In genomic region chr6:142297996-142298753, GRCh38 we compare ENCODE assay signal across 14 cellular contexts. TPM values are rescaled to one million over a fixed set of nuclear protein-coding genes. Genes with fewer than 3 reads are reported as not detected.
DNase-seq lines count a peak whose midpoint lies in the region; ATAC-seq, FAIRE-seq and TF ChIP-seq lines count a peak whose summit lies in the region.
"Had no signal": no experiment of that assay in that cellular context is flagged by ENCODE, and none has a peak within 500 bp of the region (broad histone marks: within the 10 kb centered on the region; RNA-seq: fewer than 3 reads in every experiment).

No MANE protein-coding gene starts in this region.

- WGBS in HepG2 (ENCODE audit: low lambda C conversion rate): 8% methylated on average over 3 of the region's 3 CpGs
- WGBS in right lobe of liver (ENCODE audit: insufficient coverage, low coverage, low lambda C conversion rate, missing lambda C conversion rate): 45% methylated on average over 3 of the region's 3 CpGs

- peaks cover 68% of the 10 kb centered on the region for H3K4me1 ChIP-seq in HepG2 (ENCODE audit: insufficient read depth, low read length)
- peaks cover 0 to 5% (median 0%) of the 10 kb centered on the region in 4 donors for H3K4me1 ChIP-seq in right lobe of liver
- H3K4me1 ChIP-seq: Peyer's patch had no signal

- H4K20me1 ChIP-seq in HepG2 (ENCODE audit: insufficient read depth, low read length): no peaks in the 10 kb centered on the region

- BruUV-seq in HepG2 (replicated peaks; lab: Mats Ljungman, UMichigan): TSS peak; percentile 41

- H3K27me3 ChIP-seq in HepG2 (ENCODE audit: control insufficient read depth in 1 of 2, insufficient read depth in 2 of 2, low read length in 2 of 2) (no peaks in the 10 kb centered on the region; a peak in 1 of 5 replicates), right lobe of liver (no peaks in the 10 kb centered on the region)
- H3K27me3 ChIP-seq: Peyer's patch had no signal

- intact Hi-C loops in HepG2 (cut with micrococcal nuclease; ENCODE audit: unreplicated experiment): loop anchor here (1.0 to 2.0 kb wide), 4 partner anchors 13 to 90 kb away; no protein-coding TSS in a partner anchor
- intact Hi-C loops in right lobe of liver (cut with DNase I): no loop called here
- intact Hi-C loops in posterior cingulate gyrus (cut with DNase I): no loop called here

- peaks cover 36% of the 10 kb centered on the region for H3K79me2 ChIP-seq in HepG2 (ENCODE audit: insufficient read depth, low read length)

- peak overlapping the region; percentile 83 for H3K27ac ChIP-seq in HepG2 (ENCODE audit: extremely low read length, insufficient read depth, low read length)
- H3K27ac ChIP-seq in right lobe of liver: no peak overlapping the region
- H3K27ac ChIP-seq: left lung, Peyer's patch had no signal

- no peak for TF ChIP-seq RAD21 in HepG2 (CRISPR knock-in tag; IDR thresholded peaks at IDR 0.05)

- H3K36me3 ChIP-seq in HepG2 (replicated peaks in 1 of 2; ENCODE audit: control insufficient read depth in 1 of 2, insufficient read depth in 2 of 2, low read length in 2 of 2) (no peaks in the 10 kb centered on the region; a peak in 1 of 5 replicates), right lobe of liver (no peaks in the 10 kb centered on the region)
- H3K36me3 ChIP-seq: left lung, Peyer's patch had no signal

- POLR2A ChIA-PET in HepG2 (lab: Yijun Ruan, JAX): interaction anchor here (0.8 to 4.3 kb wide), 6 partner anchors 12 to 79 kb away, joined by 3 to 58 read pairs (median 4); no protein-coding TSS in a partner anchor

- no peak for TF ChIP-seq CTCF in HepG2 (CRISPR knock-in tag; IDR thresholded peaks at IDR 0.05)
- TF ChIP-seq CTCF in right lobe of liver (IDR thresholded peaks at IDR 0.05): no peak

- H3K4me3 ChIP-seq in HepG2 (replicated peaks in 1 of 3; ENCODE audit: insufficient read depth in 1 of 3, low read depth in 2 of 3, low read length in 3 of 3) (peak overlapping the region; percentile 7 to 47 (median 29); a peak in 3 of 6 replicates), right lobe of liver (no peak overlapping the region)
- H3K4me3 ChIP-seq: left lung, Peyer's patch had no signal

- in situ Hi-C loops in HepG2 (cut with HindIII; ENCODE audit: extremely low pct_ligation_motif_present, low pct_unique_long_range_greater_than_20kb): no loop called here

- peak overlapping the region; percentile 3 for H2AFZ ChIP-seq in HepG2 (ENCODE audit: low read length)

- peak; percentile 82 for FAIRE-seq in HepG2 (lab: Jason Lieb, UNC)

- TF ChIP-seq EP300 in HepG2 (IDR thresholded peaks at IDR 0.05; ENCODE audit: low read depth in 2 of 2, low read length in 2 of 2) (peak; percentile 72 to 82; a peak in 3 of 4 replicates), HepG2 (CRISPR knock-in tag; IDR thresholded peaks at IDR 0.05; ENCODE audit: borderline replicate concordance) (peak; percentile 84; the same call in 1 of the 2 replicates)

- 0 out of 4 replicates have a peak, but pooled peaks of 1 of the 2 experiments have one; percentile 16 for TF ChIP-seq POLR2A in HepG2 (IDR thresholded peaks at IDR 0.05; ENCODE audit: insufficient read depth in 1 of 2, low read depth in 2 of 2, low read length in 2 of 2)
- TF ChIP-seq POLR2A in right lobe of liver (IDR thresholded peaks at IDR 0.05): no peak

- CTCF ChIA-PET in HepG2 (lab: Yijun Ruan, JAX; ENCODE audit: low intra/inter-chr PET ratio, low total read pairs): no interaction called here

- peak; percentile 97 for DNase-seq in HepG2 (ENCODE audit: low spot score)
- no peak for DNase-seq in right lobe of liver
- DNase-seq in SW 1271 (lab: John Stamatoyannopoulos, UW): peak; percentile 36 to 44
- peak; percentile 66 for DNase-seq in glomerular visceral epithelial cell (ENCODE audit: extremely low spot score)
- DNase-seq in AML-193 (lab: John Stamatoyannopoulos, UW): no peak
- DNase-seq in posterior cingulate gyrus: no peak
- no peak for DNase-seq in NCI-H2171 treated with DMSO at 0.1 percent for 48 hours (lab: John Stamatoyannopoulos, UW)
- DNase-seq: activated B cell treated with CpG ODN at 0.5 μM for 24 hours; activated T-cell treated with anti-CD3 and anti-CD28 coated beads, Interleukin-2, amount 50 U/mL, for 4 hours; left lung; NCI-H2107; Peyer's patch; substantia nigra had no signal

- no peaks in the 10 kb centered on the region for H3K9me3 ChIP-seq in HepG2 (ENCODE audit: low read length)
- H3K9me3 ChIP-seq in right lobe of liver: no peaks in the 10 kb centered on the region
- H3K9me3 ChIP-seq: left lung, Peyer's patch had no signal

- peak; percentile 24 for ATAC-seq in HepG2
- no peak for ATAC-seq in right lobe of liver
- no peak for ATAC-seq in GM19351 (IDR thresholded peaks at IDR 0.05; ENCODE audit: unreplicated experiment)
- ATAC-seq: activated T-cell treated with anti-CD3 and anti-CD28 coated beads, Interleukin-2, amount 50 U/mL, for 4 hours; left lung had no signal

- peak overlapping the region; percentile 84 for H3K4me2 ChIP-seq in HepG2 (ENCODE audit: low read depth, low read length)

- peak overlapping the region; percentile 71 for H3K9ac ChIP-seq in HepG2 (ENCODE audit: insufficient read depth, low read depth, low read length)

TF ChIP-seq in HepG2, 621 proteins besides CTCF, POLR2A, EP300 and RAD21 (continues in another document):
- no peak for TF ChIP-seq ZBTB2 (CRISPR knock-in tag; IDR thresholded peaks at IDR 0.05; ENCODE audit: low read depth)
- no peak for TF ChIP-seq ARNT2 (CRISPR knock-in tag; IDR thresholded peaks at IDR 0.05; ENCODE audit: low read depth)
- no peak for TF ChIP-seq ZNF558 (CRISPR knock-in tag; IDR thresholded peaks at IDR 0.05; ENCODE audit: borderline replicate concordance)
- no peak for TF ChIP-seq SMYD3 (CRISPR knock-in tag; IDR thresholded peaks at IDR 0.05)
- TF ChIP-seq CREM (IDR thresholded peaks at IDR 0.05): peak; percentile 75
- no peak for TF ChIP-seq CREM (CRISPR knock-in tag; IDR thresholded peaks at IDR 0.05)
- no peak for TF ChIP-seq NR0B2 (CRISPR knock-in tag; IDR thresholded peaks at IDR 0.05)
- no peak for TF ChIP-seq ZNF333 (CRISPR knock-in tag; IDR thresholded peaks at IDR 0.05; ENCODE audit: borderline replicate concordance)
- TF ChIP-seq ZNF543 (CRISPR knock-in tag; IDR thresholded peaks at IDR 0.05): 0 out of 2 replicates have a peak, but pooled peaks have one; percentile 8
- TF ChIP-seq ZSCAN20 (CRISPR knock-in tag; IDR thresholded peaks at IDR 0.05; ENCODE audit: borderline replicate concordance): no peak; the same call in 1 of the 2 replicates
- no peak for TF ChIP-seq TRIM24 (CRISPR knock-in tag; IDR thresholded peaks at IDR 0.05)
- TF ChIP-seq ZNF235 (CRISPR knock-in tag; IDR thresholded peaks at IDR 0.05; ENCODE audit: borderline replicate concordance): no peak

RNA-seq across cellular contexts. Expression of gene ADGRG6, which starts 3.6 kb away (rescaled TPM):
- total RNA-seq in HepG2 (2016; rRNA removed; fragmentation: Illumina TruSeq; extraction: Trizol) (83.6 and 129 TPM in 2 replicates), right lobe of liver (100 to 1,000 TPM in 3 of 6 experiments, 10 to 100 TPM in 3; 49.6 to 114 (median 94.6) TPM)
- total RNA-seq in HepG2 (2016; cell fraction: cytosol; rRNA removed; fragmentation: Illumina TruSeq; extraction: Trizol; ENCODE audit: low read depth): 12.9 and 13.3 TPM in 2 replicates
- 76.7 and 125 TPM in 2 replicates for total RNA-seq in HepG2 (2016; cell fraction: insoluble cytoplasmic fraction; rRNA removed; fragmentation: Illumina TruSeq; extraction: Trizol)
- total RNA-seq in HepG2 (2016; cell fraction: membrane; rRNA removed; fragmentation: Illumina TruSeq; extraction: Trizol): 29.0 and 33.2 TPM in 2 replicates
- 271 and 292 TPM in 2 replicates for total RNA-seq in HepG2 (2016; cell fraction: nucleus; rRNA removed; fragmentation: Illumina TruSeq; extraction: Trizol)
- 176 and 249 TPM in 2 replicates for polyA plus RNA-seq in HepG2 (2011; rRNA removed)
- polyA plus RNA-seq in HepG2 (2011; cell fraction: cytosol; rRNA removed): 115 and 131 TPM in 2 replicates
- 148 and 157 TPM in 2 replicates for polyA plus RNA-seq in HepG2 (2011; cell fraction: nucleus; rRNA removed)
- 116 and 147 TPM in 2 replicates for polyA plus RNA-seq in HepG2 (2012)
- polyA plus RNA-seq in HepG2 (2016; cell fraction: cytosol; fragmentation: Illumina TruSeq; extraction: Trizol; ENCODE audit: low read depth): 1.8 TPM in 2 replicates
- 38.7 and 42.8 TPM in 2 replicates for polyA plus RNA-seq in HepG2 (2016; cell fraction: insoluble cytoplasmic fraction; fragmentation: Illumina TruSeq; extraction: Trizol; ENCODE audit: low read depth)
- 5.0 and 5.8 TPM in 2 replicates for polyA plus RNA-seq in HepG2 (2016; cell fraction: membrane; fragmentation: Illumina TruSeq; extraction: Trizol; ENCODE audit: low read depth)
- 110 and 113 TPM in 2 replicates for polyA plus RNA-seq in HepG2 (2016; cell fraction: nucleus; fragmentation: Illumina TruSeq; extraction: Trizol; ENCODE audit: insufficient read depth, low read depth)
- 75.0 and 703 TPM in 2 replicates for polyA minus RNA-seq in HepG2 (2011; rRNA and poly(A)+ RNA removed; ENCODE audit: low replicate concordance)
- polyA minus RNA-seq in HepG2 (2011; cell fraction: cytosol; rRNA and poly(A)+ RNA removed): 216 and 224 TPM in 2 replicates
- polyA minus RNA-seq in HepG2 (2011; cell fraction: nucleus; rRNA and poly(A)+ RNA removed): 1,103 and 1,189 TPM in 2 replicates
- total RNA-seq: activated B cell treated with CpG ODN at 0.5 μM for 24 hours had no signal

Comparison
In these comparisons a context has a peak if more than half of its experiments do, and no peak if none do; other contexts are left out.
1. DNase-seq: peak in HepG2 (single experiment), SW 1271 (2 of 2) and glomerular visceral epithelial cell (single experiment); none in right lobe of liver (0 of 3), AML-193 (0 of 2), posterior cingulate gyrus (0 of 10) and NCI-H2171 treated with DMSO at 0.1 percent for 48 hours (single experiment).
2. H3K4me3 ChIP-seq: peak in HepG2 (3 of 3); none in right lobe of liver (0 of 3).